1 cellular context compared by ENCODE assay signal in the genomic region with DNA sequence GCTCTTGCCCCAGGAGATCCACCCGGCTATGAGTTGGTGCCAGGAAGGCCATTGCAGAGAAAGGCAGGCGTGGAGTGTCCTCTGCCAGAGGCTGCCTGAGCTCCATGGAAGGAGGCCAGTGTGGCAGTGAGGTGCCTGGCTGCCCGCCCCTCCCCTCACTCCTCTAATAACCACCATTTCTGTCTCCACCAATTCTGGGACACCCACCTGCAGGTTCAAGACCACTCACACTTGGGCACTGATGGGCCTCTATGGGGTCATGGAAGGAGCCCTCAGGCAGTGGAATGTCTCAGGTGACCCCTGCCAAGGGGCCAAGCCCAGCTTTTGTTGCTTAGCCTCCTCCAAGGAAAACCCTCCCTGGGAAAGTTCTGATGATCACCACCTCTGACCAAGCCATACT.
TF ChIP-seq lines count a peak whose summit lies in the region.

No MANE protein-coding gene starts in this region.

TF ChIP-seq in HepG2, 621 proteins besides CTCF, POLR2A, EP300 and RAD21 (continued from another document):
- TF ChIP-seq, protein P1, sequence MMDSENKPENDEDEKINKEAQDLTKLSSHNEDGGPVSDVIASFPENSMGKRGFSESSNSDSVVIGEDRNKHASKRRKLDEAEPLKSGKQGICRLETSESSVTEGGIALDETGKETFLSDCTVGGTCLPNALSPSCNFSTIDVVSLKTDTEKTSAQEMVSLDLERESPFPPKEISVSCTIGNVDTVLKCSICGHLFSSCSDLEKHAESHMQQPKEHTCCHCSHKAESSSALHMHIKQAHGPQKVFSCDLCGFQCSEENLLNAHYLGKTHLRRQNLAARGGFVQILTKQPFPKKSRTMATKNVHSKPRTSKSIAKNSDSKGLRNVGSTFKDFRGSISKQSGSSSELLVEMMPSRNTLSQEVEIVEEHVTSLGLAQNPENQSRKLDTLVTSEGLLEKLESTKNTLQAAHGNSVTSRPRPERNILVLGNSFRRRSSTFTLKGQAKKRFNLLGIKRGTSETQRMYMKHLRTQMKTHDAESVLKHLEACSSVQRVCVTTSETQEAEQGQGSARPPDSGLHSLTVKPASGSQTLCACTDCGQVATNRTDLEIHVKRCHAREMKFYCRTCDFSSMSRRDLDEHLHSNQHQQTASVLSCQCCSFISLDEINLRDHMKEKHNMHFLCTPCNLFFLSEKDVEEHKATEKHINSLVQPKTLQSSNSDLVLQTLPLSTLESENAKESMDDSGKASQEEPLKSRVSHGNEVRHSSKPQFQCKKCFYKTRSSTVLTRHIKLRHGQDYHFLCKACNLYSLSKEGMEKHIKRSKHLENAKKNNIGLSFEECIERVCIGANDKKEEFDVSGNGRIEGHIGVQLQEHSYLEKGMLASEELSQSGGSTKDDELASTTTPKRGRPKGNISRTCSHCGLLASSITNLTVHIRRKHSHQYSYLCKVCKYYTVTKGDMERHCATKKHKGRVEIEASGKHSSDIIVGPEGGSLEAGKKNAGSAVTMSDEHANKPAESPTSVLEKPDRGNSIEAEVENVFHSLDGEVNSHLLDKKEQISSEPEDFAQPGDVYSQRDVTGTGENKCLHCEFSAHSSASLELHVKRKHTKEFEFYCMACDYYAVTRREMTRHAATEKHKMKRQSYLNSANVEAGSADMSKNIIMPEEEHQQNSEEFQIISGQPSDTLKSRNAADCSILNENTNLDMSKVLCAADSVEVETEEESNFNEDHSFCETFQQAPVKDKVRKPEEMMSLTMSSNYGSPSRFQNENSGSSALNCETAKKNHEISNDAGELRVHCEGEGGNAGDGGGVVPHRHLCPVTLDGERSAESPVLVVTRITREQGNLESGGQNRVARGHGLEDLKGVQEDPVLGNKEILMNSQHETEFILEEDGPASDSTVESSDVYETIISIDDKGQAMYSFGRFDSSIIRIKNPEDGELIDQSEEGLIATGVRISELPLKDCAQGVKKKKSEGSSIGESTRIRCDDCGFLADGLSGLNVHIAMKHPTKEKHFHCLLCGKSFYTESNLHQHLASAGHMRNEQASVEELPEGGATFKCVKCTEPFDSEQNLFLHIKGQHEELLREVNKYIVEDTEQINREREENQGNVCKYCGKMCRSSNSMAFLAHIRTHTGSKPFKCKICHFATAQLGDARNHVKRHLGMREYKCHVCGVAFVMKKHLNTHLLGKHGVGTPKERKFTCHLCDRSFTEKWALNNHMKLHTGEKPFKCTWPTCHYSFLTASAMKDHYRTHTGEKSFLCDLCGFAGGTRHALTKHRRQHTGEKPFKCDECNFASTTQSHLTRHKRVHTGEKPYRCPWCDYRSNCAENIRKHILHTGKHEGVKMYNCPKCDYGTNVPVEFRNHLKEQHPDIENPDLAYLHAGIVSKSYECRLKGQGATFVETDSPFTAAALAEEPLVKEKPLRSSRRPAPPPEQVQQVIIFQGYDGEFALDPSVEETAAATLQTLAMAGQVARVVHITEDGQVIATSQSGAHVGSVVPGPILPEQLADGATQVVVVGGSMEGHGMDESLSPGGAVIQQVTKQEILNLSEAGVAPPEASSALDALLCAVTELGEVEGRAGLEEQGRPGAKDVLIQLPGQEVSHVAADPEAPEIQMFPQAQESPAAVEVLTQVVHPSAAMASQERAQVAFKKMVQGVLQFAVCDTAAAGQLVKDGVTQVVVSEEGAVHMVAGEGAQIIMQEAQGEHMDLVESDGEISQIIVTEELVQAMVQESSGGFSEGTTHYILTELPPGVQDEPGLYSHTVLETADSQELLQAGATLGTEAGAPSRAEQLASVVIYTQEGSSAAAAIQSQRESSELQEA (CRISPR knock-in tag; IDR thresholded peaks at IDR 0.05; ENCODE audit: not compliant biosample characterization): no peak
TF ChIP-seq in HepG2: peak in this region for 0.
